In genomic region chr10:72316386-72316700, GRCh38 we compare ENCODE assay signal across 8 cellular contexts. TPM values are rescaled to one million over a fixed set of nuclear protein-coding genes. Genes with fewer than 3 reads are reported as not detected.
A peak's percentile ranks its signal among the peaks of the same experiment; 100 is the strongest.
DNase-seq lines count a peak whose midpoint lies in the region; ATAC-seq and TF ChIP-seq lines count a peak whose summit lies in the region.

No MANE protein-coding gene starts in this region.

- H3K4me3 Mint-ChIP-seq in dendritic cell treated with granulocyte-macrophage colony-stimulating factor and Interleukin-4, amounts not matched to agents 40 ng/mL and 50 ng/mL, for 4 days: no peak overlapping the region

- no peaks in the 10 kb centered on the region for H4K20me1 ChIP-seq in BLaER1 treated with 17β-estradiol and CSF1 and Interleukin-3, amounts not matched to agents 10 nM and 100 nM
- H4K20me1 ChIP-seq in OCI-LY1 (ENCODE audit: insufficient read depth, low read length) (no peaks in the 10 kb centered on the region), osteoblast (ENCODE audit: insufficient read depth, low read length) (no peaks in the 10 kb centered on the region)

- peak overlapping the region; percentile 2 to 69 (median 38); a peak in 19 of 22 replicates for H3K9ac ChIP-seq in BLaER1 treated with 17β-estradiol and CSF1 and Interleukin-3, amounts not matched to agents 10 nM and 100 nM
- no peak overlapping the region; the same call in 1 of the 2 replicates for H3K9ac ChIP-seq in OCI-LY1 (ENCODE audit: low read length)

- in situ Hi-C loops in brain microvascular endothelial cell (cut with HindIII; ENCODE audit: low pct_ligation_motif_present, low sequenced_read_pairs): no loop called here

- H3K27me3 ChIP-seq in BLaER1 treated with 17β-estradiol and CSF1 and Interleukin-3, amounts not matched to agents 10 nM and 100 nM: no peaks in the 10 kb centered on the region
- no peaks in the 10 kb centered on the region for H3K27me3 ChIP-seq in OCI-LY1 (ENCODE audit: insufficient read depth, low read length)
- H3K27me3 ChIP-seq in osteoblast (ENCODE audit: insufficient read depth, low read length): no peaks in the 10 kb centered on the region
- no peaks in the 10 kb centered on the region for H3K27me3 ChIP-seq in brain microvascular endothelial cell (replicated peaks)

- no peaks in the 10 kb centered on the region for H3K36me3 Mint-ChIP-seq in dendritic cell treated with granulocyte-macrophage colony-stimulating factor and Interleukin-4, amounts not matched to agents 40 ng/mL and 50 ng/mL, for 4 days (ENCODE audit: low read depth)

- no peaks in the 10 kb centered on the region for H3K9me2 ChIP-seq in OCI-LY1 (ENCODE audit: low read depth, low read length)

- H3K4me2 ChIP-seq in BLaER1 treated with 17β-estradiol and CSF1 and Interleukin-3, amounts not matched to agents 10 nM and 100 nM: peak overlapping the region; percentile 78 to 98 (median 94)
- H3K4me2 ChIP-seq in OCI-LY1 (ENCODE audit: low read length) (no peak overlapping the region), osteoblast (ENCODE audit: insufficient read depth, low read length) (no peak overlapping the region)

- peaks cover 57% of the 10 kb centered on the region for H3K4me1 Mint-ChIP-seq in dendritic cell treated with granulocyte-macrophage colony-stimulating factor and Interleukin-4, amounts not matched to agents 40 ng/mL and 50 ng/mL, for 4 days (ENCODE audit: low read depth)

- peak overlapping the region; percentile 22 to 99 (median 99) for H3K27ac ChIP-seq in BLaER1 treated with 17β-estradiol and CSF1 and Interleukin-3, amounts not matched to agents 10 nM and 100 nM
- H3K27ac ChIP-seq in OCI-LY1 (ENCODE audit: low read depth, low read length, poor library complexity, severe bottlenecking): peak overlapping the region; percentile 90
- H3K27ac ChIP-seq in osteoblast (ENCODE audit: low read depth, low read length): peak overlapping the region; percentile 60
- H3K27ac ChIP-seq in brain microvascular endothelial cell: no peak overlapping the region

- no peak overlapping the region; a peak in 1 of 20 replicates for H3K4me3 ChIP-seq in BLaER1 treated with 17β-estradiol and CSF1 and Interleukin-3, amounts not matched to agents 10 nM and 100 nM
- H3K4me3 ChIP-seq in OCI-LY1 (ENCODE audit: low read depth, low read length, poor library complexity, severe bottlenecking) (no peak overlapping the region), osteoblast (ENCODE audit: insufficient read depth, low read length) (no peak overlapping the region), brain microvascular endothelial cell (ENCODE audit: low read depth, low read length) (no peak overlapping the region)

- DNase-seq in osteoblast (ENCODE audit: insufficient read length, low spot score, missing footprints): peak; percentile 48
- DNase-seq in brain microvascular endothelial cell: no peak
- no peak for DNase-seq in NCI-H226

- peaks cover 68 to 95% (median 82%) of the 10 kb centered on the region in 10 experiments for H3K4me1 ChIP-seq in BLaER1 treated with 17β-estradiol and CSF1 and Interleukin-3, amounts not matched to agents 10 nM and 100 nM
- H3K4me1 ChIP-seq in OCI-LY1 (ENCODE audit: insufficient read depth, low read length, severe bottlenecking): peaks cover 63% of the 10 kb centered on the region
- H3K4me1 ChIP-seq in osteoblast (ENCODE audit: insufficient read depth, low read length): peaks cover 38% of the 10 kb centered on the region

- no peaks in the 10 kb centered on the region for H3K36me3 ChIP-seq in BLaER1 treated with 17β-estradiol and CSF1 and Interleukin-3, amounts not matched to agents 10 nM and 100 nM
- H3K36me3 ChIP-seq in OCI-LY1 (ENCODE audit: insufficient read depth, low read length) (no peaks in the 10 kb centered on the region), osteoblast (ENCODE audit: insufficient read depth, low read length) (no peaks in the 10 kb centered on the region), brain microvascular endothelial cell (replicated peaks) (no peaks in the 10 kb centered on the region)

- no peaks in the 10 kb centered on the region for H3K9me3 Mint-ChIP-seq in dendritic cell treated with granulocyte-macrophage colony-stimulating factor and Interleukin-4, amounts not matched to agents 40 ng/mL and 50 ng/mL, for 4 days

- intact Hi-C loops in dendritic cell treated with granulocyte-macrophage colony-stimulating factor and Interleukin-4, amounts not matched to agents 40 ng/mL and 50 ng/mL, for 4 days (cut with micrococcal nuclease): no loop called here

- no peaks in the 10 kb centered on the region for H3K9me3 ChIP-seq in BLaER1 treated with 17β-estradiol and CSF1 and Interleukin-3, amounts not matched to agents 10 nM and 100 nM (replicated peaks in 1 of 11)
- H3K9me3 ChIP-seq in OCI-LY1 (ENCODE audit: low read length): no peaks in the 10 kb centered on the region
- H3K9me3 ChIP-seq in osteoblast (ENCODE audit: low read depth, low read length): no peaks in the 10 kb centered on the region

- peak overlapping the region; percentile 12 for H3K27ac Mint-ChIP-seq in dendritic cell treated with granulocyte-macrophage colony-stimulating factor and Interleukin-4, amounts not matched to agents 40 ng/mL and 50 ng/mL, for 4 days

- peaks cover 9% of the 10 kb centered on the region for H3F3A ChIP-seq in OCI-LY1 (ENCODE audit: insufficient read depth, low read length)

- ATAC-seq in GM18517 (IDR thresholded peaks at IDR 0.05; ENCODE audit: unreplicated experiment) (no peak), HG02973 (IDR thresholded peaks at IDR 0.05; ENCODE audit: unreplicated experiment) (no peak)

- H3K27me3 Mint-ChIP-seq in dendritic cell treated with granulocyte-macrophage colony-stimulating factor and Interleukin-4, amounts not matched to agents 40 ng/mL and 50 ng/mL, for 4 days: no peaks in the 10 kb centered on the region

- H2AFZ ChIP-seq in OCI-LY1 (ENCODE audit: low read length) (no peak overlapping the region), osteoblast (ENCODE audit: low read length) (no peak overlapping the region)

- TF ChIP-seq CTCF in OCI-LY1 (IDR thresholded peaks at IDR 0.05; ENCODE audit: low read length) (no peak), osteoblast (IDR thresholded peaks at IDR 0.05; ENCODE audit: extremely low read depth, low read depth, low read length) (no peak), brain microvascular endothelial cell (IDR thresholded peaks at IDR 0.05; ENCODE audit: low read depth, low read length, missing control alignments) (no peak)

- H3K79me2 ChIP-seq in OCI-LY1 (ENCODE audit: insufficient read depth, low read length): no peaks in the 10 kb centered on the region
- H3K79me2 ChIP-seq in osteoblast (ENCODE audit: insufficient read depth, low read length): no peaks in the 10 kb centered on the region

RNA-seq across cellular contexts. Expression of gene DNAJB12, which starts 38.4 kb away (rescaled TPM):
- 48.0 and 52.5 TPM in 2 replicates for total RNA-seq in osteoblast

RNA-seq across cellular contexts. Expression of gene DDIT4, which starts 42.6 kb away (rescaled TPM):
- 366 and 522 TPM in 2 replicates for total RNA-seq in osteoblast

Comparison
In these comparisons a context has a peak if more than half of its experiments do, and no peak if none do; other contexts are left out.
1. H3K4me2 ChIP-seq: peak in BLaER1 treated with 17β-estradiol and CSF1 and Interleukin-3, amounts not matched to agents 10 nM and 100 nM (11 of 11); none in OCI-LY1 (single experiment) and osteoblast (single experiment).